In the genomic region with DNA sequence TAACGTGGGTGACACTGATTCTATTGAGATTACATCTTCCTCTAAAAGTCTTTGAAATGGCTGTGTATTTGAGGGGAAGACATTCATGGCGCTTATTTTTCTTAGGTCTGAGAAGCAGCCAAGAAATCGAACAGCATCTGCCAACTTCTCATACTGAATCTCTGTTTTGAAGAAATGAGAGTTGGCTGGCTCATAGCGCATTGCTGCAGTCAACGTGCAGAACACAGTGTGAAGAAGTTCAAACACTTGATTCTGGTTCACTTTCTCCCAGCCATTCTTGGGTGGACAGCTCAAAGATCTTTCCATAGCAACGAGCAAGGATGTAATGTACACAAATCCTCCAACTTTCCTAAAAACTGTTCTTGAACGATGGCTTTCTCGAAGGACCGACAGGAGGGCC, we compare ENCODE assay signal across 21 cellular contexts.
"Had no signal": no experiment of that assay in that cellular context is flagged by ENCODE, and none has a peak within 500 bp of the region (broad histone marks: within the 10 kb centered on the region; RNA-seq: fewer than 3 reads in every experiment).

No MANE protein-coding gene starts in this region.

- ATAC-seq: activated CD8-positive, alpha-beta memory T cell treated with anti-CD3 and anti-CD28 coated beads, Interleukin-2, amount 10 ng/mL, durations not matched to agents 7 days and 5 days; activated CD8-positive, alpha-beta T cell treated with anti-CD3 and anti-CD28 coated beads for 36 hours; left cardiac atrium; naive thymus-derived CD8-positive, alpha-beta T cell; stimulated activated naive B cell treated with anti-CD40 and anti-IgM and Interleukin-4, amounts not matched to agents 10 μg/mL and 1 μg/mL and 100 μg/mL, for 72 hours had no signal

- H3K27me3 Mint-ChIP-seq: activated CD4-positive, alpha-beta T cell treated with anti-CD3 and anti-CD28 coated beads, Interleukin-2, amount 10 ng/mL, durations not matched to agents 7 days and 5 days; activated CD8-positive, alpha-beta memory T cell treated with anti-CD3 and anti-CD28 coated beads, Interleukin-2, amount 10 ng/mL, durations not matched to agents 7 days and 5 days; activated naive CD4-positive, alpha-beta T cell treated with anti-CD3 and anti-CD28 coated beads, Interleukin-2, amount 10 ng/mL, durations not matched to agents 7 days and 5 days; central memory CD8-positive, alpha-beta T cell; progenitor cell of endocrine pancreas; stimulated activated naive B cell treated with anti-CD40 and anti-IgM and Interleukin-4, amounts not matched to agents 10 μg/mL and 1 μg/mL and 100 μg/mL, for 72 hours had no signal

- H3K4me1 ChIP-seq: neural progenitor cell, testis, upper lobe of left lung had no signal

- H3K27me3 ChIP-seq: neural progenitor cell, testis, upper lobe of left lung had no signal

- H3K27ac Mint-ChIP-seq: activated CD4-positive, alpha-beta T cell treated with anti-CD3 and anti-CD28 coated beads, Interleukin-2, amount 10 ng/mL, durations not matched to agents 7 days and 5 days; activated CD8-positive, alpha-beta memory T cell treated with anti-CD3 and anti-CD28 coated beads, Interleukin-2, amount 10 ng/mL, durations not matched to agents 7 days and 5 days; activated CD8-positive, alpha-beta T cell treated with anti-CD3 and anti-CD28 coated beads for 36 hours; activated naive CD4-positive, alpha-beta T cell treated with anti-CD3 and anti-CD28 coated beads, Interleukin-2, amount 10 ng/mL, durations not matched to agents 7 days and 5 days; naive thymus-derived CD8-positive, alpha-beta T cell; neural progenitor cell; stimulated activated naive B cell treated with anti-CD40 and anti-IgM and Interleukin-4, amounts not matched to agents 10 μg/mL and 1 μg/mL and 100 μg/mL, for 72 hours had no signal

- H3K9me3 ChIP-seq: testis, upper lobe of left lung had no signal

- DNase-seq: activated CD4-positive, alpha-beta T cell treated with anti-CD3 and anti-CD28 coated beads, Interleukin-2, amount 10 ng/mL, durations not matched to agents 7 days and 5 days; activated CD4-positive, CD25-positive, alpha-beta regulatory T cell treated with anti-CD3 and anti-CD28 coated beads, Interleukin-2, amount 50 U/mL, for 72 hours; activated CD8-positive, alpha-beta memory T cell treated with anti-CD3 and anti-CD28 coated beads, Interleukin-2, amount 10 ng/mL, durations not matched to agents 7 days and 5 days; activated CD8-positive, alpha-beta T cell treated with anti-CD3 and anti-CD28 coated beads for 36 hours; activated effector memory CD4-positive, alpha-beta T cell treated with anti-CD3 and anti-CD28 coated beads, Interleukin-2, amount 50 U/mL, for 16 hours; activated naive CD4-positive, alpha-beta T cell treated with anti-CD3 and anti-CD28 coated beads, Interleukin-2, amount 10 ng/mL, durations not matched to agents 7 days and 5 days; activated T-cell treated with anti-CD3 and anti-CD28 coated beads for 4 hours; foreskin melanocyte; left cardiac atrium; naive thymus-derived CD8-positive, alpha-beta T cell; stimulated activated CD4-positive, alpha-beta T cell treated with anti-CD3 and anti-CD28 coated beads, Interleukin-2, amount 100 ng/mL, for 48 hours; stimulated activated CD8-positive, alpha-beta memory T cell treated with anti-CD3 and anti-CD28 coated beads, Interleukin-4, amount 100 ng/mL, for 48 hours; stimulated activated naive B cell treated with anti-CD40 and anti-IgM and Interleukin-4, amounts not matched to agents 10 μg/mL and 1 μg/mL and 100 μg/mL, for 72 hours; T-helper 1 cell; testis; upper lobe of left lung; WERI-Rb-1 had no signal

- H3K4me1 Mint-ChIP-seq: activated CD4-positive, alpha-beta T cell treated with anti-CD3 and anti-CD28 coated beads, Interleukin-2, amount 10 ng/mL, durations not matched to agents 7 days and 5 days; activated CD8-positive, alpha-beta memory T cell treated with anti-CD3 and anti-CD28 coated beads, Interleukin-2, amount 10 ng/mL, durations not matched to agents 7 days and 5 days; activated naive CD4-positive, alpha-beta T cell treated with anti-CD3 and anti-CD28 coated beads, Interleukin-2, amount 10 ng/mL, durations not matched to agents 7 days and 5 days; central memory CD8-positive, alpha-beta T cell; naive thymus-derived CD8-positive, alpha-beta T cell; neural progenitor cell; stimulated activated naive B cell treated with anti-CD40 and anti-IgM and Interleukin-4, amounts not matched to agents 10 μg/mL and 1 μg/mL and 100 μg/mL, for 72 hours had no signal

- H3K4me3 ChIP-seq: coronary artery, neural progenitor cell, testis, upper lobe of left lung had no signal

- H3K27ac ChIP-seq: coronary artery, neural progenitor cell, testis, upper lobe of left lung, WERI-Rb-1 had no signal

- H3K36me3 Mint-ChIP-seq: activated CD8-positive, alpha-beta memory T cell treated with anti-CD3 and anti-CD28 coated beads, Interleukin-2, amount 10 ng/mL, durations not matched to agents 7 days and 5 days; activated naive CD4-positive, alpha-beta T cell treated with anti-CD3 and anti-CD28 coated beads, Interleukin-2, amount 10 ng/mL, durations not matched to agents 7 days and 5 days; naive thymus-derived CD8-positive, alpha-beta T cell; stimulated activated naive B cell treated with anti-CD40 and anti-IgM and Interleukin-4, amounts not matched to agents 10 μg/mL and 1 μg/mL and 100 μg/mL, for 72 hours had no signal

- H3K4me3 Mint-ChIP-seq: activated CD4-positive, alpha-beta T cell treated with anti-CD3 and anti-CD28 coated beads, Interleukin-2, amount 10 ng/mL, durations not matched to agents 7 days and 5 days; activated CD8-positive, alpha-beta memory T cell treated with anti-CD3 and anti-CD28 coated beads, Interleukin-2, amount 10 ng/mL, durations not matched to agents 7 days and 5 days; activated CD8-positive, alpha-beta T cell treated with anti-CD3 and anti-CD28 coated beads for 36 hours; activated naive CD4-positive, alpha-beta T cell treated with anti-CD3 and anti-CD28 coated beads, Interleukin-2, amount 10 ng/mL, durations not matched to agents 7 days and 5 days; central memory CD8-positive, alpha-beta T cell; naive thymus-derived CD8-positive, alpha-beta T cell; neural progenitor cell; stimulated activated naive B cell treated with anti-CD40 and anti-IgM and Interleukin-4, amounts not matched to agents 10 μg/mL and 1 μg/mL and 100 μg/mL, for 72 hours had no signal

- H3K9me3 Mint-ChIP-seq: activated CD4-positive, alpha-beta T cell treated with anti-CD3 and anti-CD28 coated beads, Interleukin-2, amount 10 ng/mL, durations not matched to agents 7 days and 5 days; activated CD8-positive, alpha-beta T cell treated with anti-CD3 and anti-CD28 coated beads for 36 hours; activated naive CD4-positive, alpha-beta T cell treated with anti-CD3 and anti-CD28 coated beads, Interleukin-2, amount 10 ng/mL, durations not matched to agents 7 days and 5 days; naive thymus-derived CD8-positive, alpha-beta T cell; neural progenitor cell; stimulated activated naive B cell treated with anti-CD40 and anti-IgM and Interleukin-4, amounts not matched to agents 10 μg/mL and 1 μg/mL and 100 μg/mL, for 72 hours had no signal
